Comparison of ENCODE assay signal across 8 cellular contexts in the genomic region with DNA sequence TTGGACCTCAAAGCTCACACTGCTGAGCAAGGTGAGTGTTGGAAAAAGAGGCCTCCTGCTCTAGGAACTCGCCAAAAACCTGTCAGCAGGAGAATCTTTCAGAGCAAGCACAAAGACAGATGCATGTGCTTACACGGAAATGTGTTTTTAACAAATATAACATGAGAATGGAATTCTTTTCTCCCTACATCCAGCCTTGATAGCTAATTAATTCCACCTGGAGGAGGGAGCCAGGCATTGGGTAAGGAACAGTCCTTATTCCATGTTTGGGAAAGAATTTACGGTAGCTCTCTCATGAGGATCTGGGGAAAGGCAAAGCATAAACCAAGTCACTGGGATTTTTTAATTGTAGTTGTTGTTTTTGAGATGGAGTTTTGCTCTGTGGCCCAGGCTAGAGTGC.
"Had no signal": no experiment of that assay in that cellular context is flagged by ENCODE, and none has a peak within 500 bp of the region (broad histone marks: within the 10 kb centered on the region; RNA-seq: fewer than 3 reads in every experiment).

No MANE protein-coding gene starts in this region.

- H3K4me3 Mint-ChIP-seq: activated naive CD8-positive, alpha-beta T cell had no signal

- H3K27ac ChIP-seq: tibial artery had no signal

- H3K27ac Mint-ChIP-seq: activated naive CD8-positive, alpha-beta T cell had no signal

- H3K9me3 ChIP-seq: tibial artery had no signal

- H3K27me3 ChIP-seq: tibial artery had no signal

- ATAC-seq: activated CD4-positive, CD25-positive, alpha-beta regulatory T cell treated with anti-CD3 and anti-CD28 coated beads, Interleukin-2, amount 50 U/mL, for 24 hours; left lobe of liver had no signal

- H3K4me3 ChIP-seq: tibial artery had no signal

- DNase-seq: activated CD4-positive, alpha-beta T cell treated with anti-CD3 and anti-CD28 coated beads, Interleukin-2, amount 50 U/mL, for 48 hours; activated gamma-delta T cell; activated T-cell treated with anti-CD3 and anti-CD28 coated beads, Interleukin-2, amount 50 U/mL, for 48 hours; SIG-M5; tibial artery had no signal

- H3K36me3 ChIP-seq: tibial artery had no signal

- H3K36me3 Mint-ChIP-seq: activated naive CD8-positive, alpha-beta T cell had no signal
